ENCODE assay signal across 1 cellular context in the genomic region with DNA sequence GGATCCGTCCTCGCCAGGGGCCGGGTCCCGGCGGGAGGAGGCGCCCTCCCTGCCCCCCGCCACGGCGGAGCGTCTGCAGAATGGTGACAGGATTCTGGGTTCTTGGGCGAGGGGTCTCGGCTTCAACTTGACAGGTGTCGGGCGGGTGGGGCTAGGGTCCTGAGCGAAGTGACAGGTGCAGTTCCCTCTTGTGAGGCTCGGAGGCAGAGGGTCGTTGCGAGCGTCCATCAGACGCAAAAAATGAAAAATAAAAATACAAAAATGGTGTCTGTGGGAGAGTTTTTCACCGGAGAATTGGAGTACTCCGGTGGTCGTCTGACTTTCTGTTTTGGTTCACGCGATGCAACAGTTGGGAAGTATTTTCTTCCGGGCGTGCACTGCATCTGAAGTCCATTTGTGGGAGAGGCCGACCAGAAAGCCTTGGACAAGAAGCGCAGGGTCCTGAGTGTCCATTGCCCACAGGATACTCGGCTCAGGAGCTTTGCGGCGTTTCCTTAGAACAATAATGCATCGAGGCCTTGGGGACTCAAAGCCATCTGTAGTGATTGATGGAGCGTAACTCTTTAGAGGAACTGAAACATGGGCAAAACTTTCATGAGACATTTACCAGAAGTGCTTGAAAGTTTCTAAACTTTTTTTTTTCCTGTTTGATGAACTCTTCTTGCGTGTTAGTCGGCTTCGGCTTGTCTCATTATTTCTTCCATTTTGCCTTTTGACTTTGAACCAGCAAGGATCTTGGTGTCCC.
TF ChIP-seq lines count a peak whose summit lies in the region.

No MANE protein-coding gene starts in this region.

TF ChIP-seq in HepG2, 621 proteins besides CTCF, POLR2A, EP300 and RAD21 (continued from another document):
- TF ChIP-seq, protein P1, sequence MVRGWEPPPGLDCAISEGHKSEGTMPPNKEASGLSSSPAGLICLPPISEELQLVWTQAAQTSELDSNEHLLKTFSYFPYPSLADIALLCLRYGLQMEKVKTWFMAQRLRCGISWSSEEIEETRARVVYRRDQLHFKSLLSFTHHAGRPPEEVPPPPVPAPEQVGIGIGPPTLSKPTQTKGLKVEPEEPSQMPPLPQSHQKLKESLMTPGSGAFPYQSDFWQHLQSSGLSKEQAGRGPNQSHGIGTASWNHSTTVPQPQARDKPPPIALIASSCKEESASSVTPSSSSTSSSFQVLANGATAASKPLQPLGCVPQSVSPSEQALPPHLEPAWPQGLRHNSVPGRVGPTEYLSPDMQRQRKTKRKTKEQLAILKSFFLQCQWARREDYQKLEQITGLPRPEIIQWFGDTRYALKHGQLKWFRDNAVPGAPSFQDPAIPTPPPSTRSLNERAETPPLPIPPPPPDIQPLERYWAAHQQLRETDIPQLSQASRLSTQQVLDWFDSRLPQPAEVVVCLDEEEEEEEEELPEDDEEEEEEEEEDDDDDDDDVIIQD (CRISPR knock-in tag; IDR thresholded peaks at IDR 0.05; ENCODE audit: low read depth) = no peak
- TF ChIP-seq ASH2L (IDR thresholded peaks at IDR 0.05; ENCODE audit: insufficient read length, low read depth, low read length) (peak; percentile 9), ZNF747 (CRISPR knock-in tag; IDR thresholded peaks at IDR 0.05; ENCODE audit: borderline replicate concordance) (no peak), ZFP90 (CRISPR knock-in tag; IDR thresholded peaks at IDR 0.05; ENCODE audit: borderline replicate concordance) (0 out of 2 replicates have a peak, but pooled peaks have one; percentile 2), PCBP2 (optimal IDR thresholded peaks at IDR 0.05; ENCODE audit: low read depth, low read length, poor library complexity, severe bottlenecking) (no peak), CBX1 (IDR thresholded peaks at IDR 0.05; ENCODE audit: low read depth) (no peak), SCMH1 (CRISPR knock-in tag; IDR thresholded peaks at IDR 0.05; ENCODE audit: borderline replicate concordance) (no peak), ZFX (CRISPR knock-in tag; IDR thresholded peaks at IDR 0.05; ENCODE audit: low read depth) (peak; percentile 20; the same call in 1 of the 2 replicates), ZBTB40 (IDR thresholded peaks at IDR 0.05) (no peak), ZBTB40 (CRISPR knock-in tag; IDR thresholded peaks at IDR 0.05) (0 out of 2 replicates have a peak, but pooled peaks have one; percentile 7), MIXL1 (CRISPR knock-in tag; IDR thresholded peaks at IDR 0.05) (no peak), AGO2 (optimal IDR thresholded peaks at IDR 0.05; ENCODE audit: low read depth, low read length) (peak; percentile 8), ISL2 (CRISPR knock-in tag; IDR thresholded peaks at IDR 0.05) (peak; percentile 26; the same call in 1 of the 2 replicates), MXI1 (IDR thresholded peaks at IDR 0.05; ENCODE audit: borderline replicate concordance, low read depth, low read length) (no peak), IKZF4 (CRISPR knock-in tag; IDR thresholded peaks at IDR 0.05; ENCODE audit: borderline replicate concordance, low read depth, not compliant biosample characterization) (peak; percentile 12), ZNF841 (CRISPR knock-in tag; IDR thresholded peaks at IDR 0.05; ENCODE audit: borderline replicate concordance) (no peak), MIER2 (CRISPR knock-in tag; IDR thresholded peaks at IDR 0.05) (no peak), ZFYVE20 (CRISPR knock-in tag; IDR thresholded peaks at IDR 0.05; ENCODE audit: borderline replicate concordance, low read depth) (no peak), FOXO4 (CRISPR knock-in tag; conservative IDR thresholded peaks at IDR 0.05) (0 out of 2 replicates have a peak, but pooled peaks have one; percentile 88), KLF6 (CRISPR knock-in tag; IDR thresholded peaks at IDR 0.05) (no peak), HNF4A (CRISPR knock-in tag; IDR thresholded peaks at IDR 0.05) (no peak), GTF3A (CRISPR knock-in tag; conservative IDR thresholded peaks at IDR 0.05) (no peak), SAP130 (CRISPR knock-in tag; IDR thresholded peaks at IDR 0.05; ENCODE audit: low read depth) (peak; percentile 15), PHF5A (CRISPR knock-in tag; IDR thresholded peaks at IDR 0.05; ENCODE audit: low read depth, unreplicated experiment) (no peak)
- TF ChIP-seq, protein P2, sequence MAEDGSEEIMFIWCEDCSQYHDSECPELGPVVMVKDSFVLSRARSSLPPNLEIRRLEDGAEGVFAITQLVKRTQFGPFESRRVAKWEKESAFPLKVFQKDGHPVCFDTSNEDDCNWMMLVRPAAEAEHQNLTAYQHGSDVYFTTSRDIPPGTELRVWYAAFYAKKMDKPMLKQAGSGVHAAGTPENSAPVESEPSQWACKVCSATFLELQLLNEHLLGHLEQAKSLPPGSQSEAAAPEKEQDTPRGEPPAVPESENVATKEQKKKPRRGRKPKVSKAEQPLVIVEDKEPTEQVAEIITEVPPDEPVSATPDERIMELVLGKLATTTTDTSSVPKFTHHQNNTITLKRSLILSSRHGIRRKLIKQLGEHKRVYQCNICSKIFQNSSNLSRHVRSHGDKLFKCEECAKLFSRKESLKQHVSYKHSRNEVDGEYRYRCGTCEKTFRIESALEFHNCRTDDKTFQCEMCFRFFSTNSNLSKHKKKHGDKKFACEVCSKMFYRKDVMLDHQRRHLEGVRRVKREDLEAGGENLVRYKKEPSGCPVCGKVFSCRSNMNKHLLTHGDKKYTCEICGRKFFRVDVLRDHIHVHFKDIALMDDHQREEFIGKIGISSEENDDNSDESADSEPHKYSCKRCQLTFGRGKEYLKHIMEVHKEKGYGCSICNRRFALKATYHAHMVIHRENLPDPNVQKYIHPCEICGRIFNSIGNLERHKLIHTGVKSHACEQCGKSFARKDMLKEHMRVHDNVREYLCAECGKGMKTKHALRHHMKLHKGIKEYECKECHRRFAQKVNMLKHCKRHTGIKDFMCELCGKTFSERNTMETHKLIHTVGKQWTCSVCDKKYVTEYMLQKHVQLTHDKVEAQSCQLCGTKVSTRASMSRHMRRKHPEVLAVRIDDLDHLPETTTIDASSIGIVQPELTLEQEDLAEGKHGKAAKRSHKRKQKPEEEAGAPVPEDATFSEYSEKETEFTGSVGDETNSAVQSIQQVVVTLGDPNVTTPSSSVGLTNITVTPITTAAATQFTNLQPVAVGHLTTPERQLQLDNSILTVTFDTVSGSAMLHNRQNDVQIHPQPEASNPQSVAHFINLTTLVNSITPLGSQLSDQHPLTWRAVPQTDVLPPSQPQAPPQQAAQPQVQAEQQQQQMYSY (CRISPR knock-in tag; IDR thresholded peaks at IDR 0.05) = peak; percentile 11; the same call in 1 of the 2 replicates
- TF ChIP-seq, protein P3, sequence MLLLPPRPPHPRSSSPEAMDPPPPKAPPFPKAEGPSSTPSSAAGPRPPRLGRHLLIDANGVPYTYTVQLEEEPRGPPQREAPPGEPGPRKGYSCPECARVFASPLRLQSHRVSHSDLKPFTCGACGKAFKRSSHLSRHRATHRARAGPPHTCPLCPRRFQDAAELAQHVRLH (CRISPR knock-in tag; IDR thresholded peaks at IDR 0.05; ENCODE audit: borderline replicate concordance, low read depth) = 0 out of 2 replicates have a peak, but pooled peaks have one; percentile 17
